ENCODE assay signal across 8 cellular contexts in the genomic region with DNA sequence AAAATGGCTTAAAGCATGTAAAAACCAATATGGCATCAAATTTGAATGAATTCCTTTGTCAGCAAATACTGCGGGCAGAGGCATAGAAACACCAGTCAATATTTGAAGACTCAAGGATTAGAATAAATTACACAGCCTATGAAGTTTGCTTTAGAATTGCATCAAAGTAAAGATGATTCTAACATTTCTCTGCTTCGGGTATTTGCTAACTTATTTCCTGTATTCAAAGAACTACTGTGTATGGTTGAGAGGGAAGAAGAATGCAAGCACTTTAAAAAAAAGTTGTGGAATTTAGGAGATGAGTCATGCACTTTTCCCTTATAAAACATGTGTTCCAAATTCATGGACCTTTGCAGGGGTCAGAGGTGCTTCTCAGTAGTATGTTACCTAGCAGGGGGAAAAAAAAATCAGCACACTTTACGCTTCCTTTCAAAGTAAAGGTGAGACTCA.
DNase-seq lines count a peak whose midpoint lies in the region; ATAC-seq, FAIRE-seq and TF ChIP-seq lines count a peak whose summit lies in the region.

No MANE protein-coding gene starts in this region.

- TF ChIP-seq CTCF in AG09309 (IDR thresholded peaks at IDR 0.05; ENCODE audit: control insufficient read depth, insufficient read depth, low read depth, low read length, missing control alignments) (no peak), body of pancreas (IDR thresholded peaks at IDR 0.05) (no peak), lung (IDR thresholded peaks at IDR 0.05; ENCODE audit: control extremely low read depth, extremely low read depth) (no peak)

- intact Hi-C loops in body of pancreas (cut with DNase I): no loop called here

- H3K4me3 ChIP-seq in AG09309 (ENCODE audit: control insufficient read depth, low read depth, low read length) (no peak overlapping the region), body of pancreas (no peak overlapping the region), lung (no peak overlapping the region)

- DNase-seq in AG09309 (ENCODE audit: low read depth) (peak; percentile 46), HTR-8/SVneo (ENCODE audit: insufficient read length, low spot score) (peak; percentile 29), body of pancreas (no peak), lung (ENCODE audit: low spot score) (no peak), epidermal melanocyte (ENCODE audit: insufficient read length, low spot score) (no peak)
- no peak for DNase-seq in effector CD8-positive, alpha-beta T cell (lab: John Stamatoyannopoulos, UW)

- H3K9me3 ChIP-seq in body of pancreas (no peaks in the 10 kb centered on the region), lung (ENCODE audit: control insufficient read depth in 2 of 2, insufficient read depth in 1 of 2, low read length in 1 of 2) (no peaks in the 10 kb centered on the region)

- H3K36me3 ChIP-seq in body of pancreas (replicated peaks in 1 of 2; ENCODE audit: insufficient read depth in 1 of 2, low read depth in 2 of 2) (no peaks in the 10 kb centered on the region), lung (ENCODE audit: control insufficient read depth in 2 of 2, insufficient read depth in 2 of 2, low read length in 2 of 2) (no peaks in the 10 kb centered on the region)

- H3K27ac ChIP-seq in body of pancreas (peak overlapping the region in 2 of 4 donors; percentile 10 to 43), lung (ENCODE audit: low read depth in 1 of 2, low read length in 1 of 2) (no peak overlapping the region)

- TF ChIP-seq POLR2A in body of pancreas (IDR thresholded peaks at IDR 0.05): no peak

- no peak for FAIRE-seq in HTR-8/SVneo (lab: Jason Lieb, UNC)

- H3K4me1 ChIP-seq in body of pancreas: peaks cover 52% of the 10 kb centered on the region
- H3K4me1 ChIP-seq in lung (ENCODE audit: control insufficient read depth in 2 of 2, insufficient read depth in 2 of 2, low read length in 2 of 2): peaks cover 8 to 9% of the 10 kb centered on the region in 2 donors

- ATAC-seq in body of pancreas (peak; percentile 64), lung (ENCODE audit: insufficient read depth, low FRiP score) (peak; percentile 60), HG03520 (IDR thresholded peaks at IDR 0.05; ENCODE audit: unreplicated experiment) (no peak), GM18502 (IDR thresholded peaks at IDR 0.05; ENCODE audit: poor library complexity, unreplicated experiment) (no peak)

- H3K27me3 ChIP-seq in body of pancreas (no peaks in the 10 kb centered on the region), lung (ENCODE audit: control insufficient read depth, insufficient read depth) (no peaks in the 10 kb centered on the region)

- WGBS in body of pancreas, 2 donors: 50 to 70% methylated on average over 3 of the region's 3 CpGs
- 46 to 49% methylated on average over 3 of the region's 3 CpGs for WGBS in lung, 2 donors

Comparison
In these comparisons a context has a peak if more than half of its experiments do, and no peak if none do; other contexts are left out.
1. DNase-seq: peak in AG09309 (single experiment) and HTR-8/SVneo (single experiment); none in body of pancreas (0 of 4), lung (single experiment), effector CD8-positive, alpha-beta T cell (single experiment) and epidermal melanocyte (single experiment).
2. ATAC-seq: peak in body of pancreas (single experiment) and lung (single experiment); none in HG03520 (single experiment) and GM18502 (single experiment).